Comparison of ENCODE assay signal across 7 cellular contexts in the genomic region with DNA sequence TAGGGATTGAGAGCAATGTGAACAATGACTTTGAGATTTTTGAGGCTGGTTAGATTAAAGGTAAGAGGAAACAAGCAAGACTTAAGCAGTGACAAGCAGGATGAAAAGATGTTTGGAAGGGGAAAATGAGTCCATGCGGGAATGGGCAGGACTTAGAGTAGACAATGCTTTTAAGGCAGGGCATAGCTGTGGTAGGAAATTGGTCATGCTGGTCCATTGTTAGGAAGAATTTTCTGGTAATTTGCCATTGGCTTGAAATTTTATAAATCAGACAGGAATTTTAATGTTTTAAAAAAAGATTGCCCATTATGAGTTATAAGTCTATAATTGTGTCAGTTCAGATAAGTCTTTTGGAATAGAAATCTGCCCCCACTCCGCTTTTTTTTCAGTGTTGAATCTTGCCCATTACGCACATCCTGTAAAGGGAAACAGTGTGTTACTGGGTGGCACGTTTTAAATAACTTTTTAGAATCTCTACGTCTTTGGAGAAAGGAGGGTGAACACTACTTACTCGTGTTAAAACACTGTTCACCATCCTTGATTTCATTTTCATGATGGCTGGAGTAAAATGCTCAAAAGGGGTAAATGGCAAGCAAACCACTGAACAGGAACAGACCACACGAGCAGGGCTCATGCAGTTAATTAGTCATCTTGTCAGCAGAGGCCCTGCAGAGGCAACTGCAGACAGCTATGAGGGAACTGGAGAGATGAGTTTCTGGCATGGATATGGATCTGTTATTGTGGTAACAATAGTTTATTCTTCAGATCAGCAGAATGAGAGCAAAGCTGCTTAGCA. TPM values are rescaled to one million over a fixed set of nuclear protein-coding genes. Genes with fewer than 3 reads are reported as not detected.
A peak's percentile ranks its signal among the peaks of the same experiment; 100 is the strongest.
DNase-seq lines count a peak whose midpoint lies in the region; ATAC-seq and TF ChIP-seq lines count a peak whose summit lies in the region.

No MANE protein-coding gene starts in this region.

- no peaks in the 10 kb centered on the region for H4K20me1 ChIP-seq in H9 (ENCODE audit: control insufficient read depth, insufficient read depth, insufficient read length)

- no peak for TF ChIP-seq EP300 in suprapubic skin (IDR thresholded peaks at IDR 0.05)

- H3K79me2 ChIP-seq in H9 (ENCODE audit: insufficient read depth, low read length) = peaks cover 5% of the 10 kb centered on the region; the same call in 1 of the 2 replicates

- H3K79me1 ChIP-seq in H9 (ENCODE audit: insufficient read depth, low read depth, low read length, poor library complexity, severe bottlenecking) = no peaks in the 10 kb centered on the region

- H3K4me1 Mint-ChIP-seq in H9 = peaks cover 14 to 22% of the 10 kb centered on the region in 2 experiments
- no peaks in the 10 kb centered on the region for H3K4me1 Mint-ChIP-seq in activated T-helper 1 cell treated with anti-CD3 and anti-CD28 coated beads, Interleukin-12 subunit alpha, Interleukin-12 subunit beta, Interleukin-2, Interleukin-4 antibody, amounts not matched to agents 30 ng/mL and 10 ng/mL and 1 ng/mL, durations not matched to agents 14 hours and 24 hours and 36 hours (ENCODE audit: low read depth)

- H3K9me3 Mint-ChIP-seq in H9 = no peaks in the 10 kb centered on the region
- no peaks in the 10 kb centered on the region for H3K9me3 Mint-ChIP-seq in activated T-helper 1 cell treated with anti-CD3 and anti-CD28 coated beads, Interleukin-12 subunit alpha, Interleukin-12 subunit beta, Interleukin-2, Interleukin-4 antibody, amounts not matched to agents 30 ng/mL and 10 ng/mL and 1 ng/mL, durations not matched to agents 14 hours and 24 hours and 36 hours

- peak; percentile 47 for ATAC-seq in GM18517 (IDR thresholded peaks at IDR 0.05; ENCODE audit: unreplicated experiment)

- H3K18ac ChIP-seq in H9 (ENCODE audit: insufficient read length, low read depth, low read length) = no peak overlapping the region

- H3K4me2 ChIP-seq in H9 (ENCODE audit: insufficient read depth, insufficient read length, low read length) = no peak overlapping the region

- H2BK120ac ChIP-seq in H9 (ENCODE audit: low read depth, low read length, poor library complexity, severe bottlenecking) = no peak overlapping the region

- H3K23me2 ChIP-seq in H9 (ENCODE audit: insufficient read length, low read depth, low read length, poor library complexity, severe bottlenecking) = no peaks in the 10 kb centered on the region

- no peak overlapping the region for H3K27ac Mint-ChIP-seq in H9
- H3K27ac Mint-ChIP-seq in activated T-helper 1 cell treated with anti-CD3 and anti-CD28 coated beads, Interleukin-12 subunit alpha, Interleukin-12 subunit beta, Interleukin-2, Interleukin-4 antibody, amounts not matched to agents 30 ng/mL and 10 ng/mL and 1 ng/mL, durations not matched to agents 14 hours and 24 hours and 36 hours = no peak overlapping the region

- no peak overlapping the region for H2BK15ac ChIP-seq in H9 (ENCODE audit: low read depth, low read length)

- no peak overlapping the region for H3K23ac ChIP-seq in H9 (ENCODE audit: insufficient read length, low read depth, low read length)

- no peak overlapping the region for H4K8ac ChIP-seq in H9 (replicated peaks; ENCODE audit: insufficient read length, low read depth, low read length)

- no peak overlapping the region for H4K5ac ChIP-seq in H9 (ENCODE audit: insufficient read length, low read depth, low read length)

- intact Hi-C loops in activated T-helper 1 cell treated with anti-CD3 and anti-CD28 coated beads, Interleukin-12 subunit alpha, Interleukin-12 subunit beta, Interleukin-2, Interleukin-4 antibody, amounts not matched to agents 30 ng/mL and 10 ng/mL and 1 ng/mL, durations not matched to agents 14 hours and 24 hours and 36 hours (cut with micrococcal nuclease) = no loop called here

- no peak for TF ChIP-seq POLR2A in suprapubic skin (IDR thresholded peaks at IDR 0.05)

- H3K27ac ChIP-seq in H9 (ENCODE audit: insufficient read length, low read depth, low read length) (peak overlapping the region; percentile 8), suprapubic skin (peak overlapping the region; percentile 84)

- TF ChIP-seq CTCF in H9 (conservative IDR thresholded peaks at IDR 0.05) (no peak), suprapubic skin (IDR thresholded peaks at IDR 0.05) (no peak)

- H3K9me3 ChIP-seq in H9 (ENCODE audit: control insufficient read depth, low read depth, low read length) (no peaks in the 10 kb centered on the region), suprapubic skin (no peaks in the 10 kb centered on the region)

- no peak overlapping the region for H3K56ac ChIP-seq in H9 (ENCODE audit: insufficient read length, low read depth, low read length)

- no peak overlapping the region for H2BK20ac ChIP-seq in H9 (ENCODE audit: low read depth, low read length, poor library complexity, severe bottlenecking)

- no peak overlapping the region for H2BK12ac ChIP-seq in H9 (ENCODE audit: insufficient read length, low read depth, low read length)

- DNase-seq in H9 (no peak), M059J (ENCODE audit: low read depth) (peak; percentile 90), astrocyte of the hippocampus (ENCODE audit: low read depth, low spot score) (peak; percentile 80), kidney glomerular epithelial cell (lab: John Stamatoyannopoulos, UW) (peak; percentile 65), suprapubic skin (ENCODE audit: low spot score in 2 of 2) (no peak)
- DNase-seq in activated T-helper 1 cell treated with anti-CD3 and anti-CD28 coated beads, Interleukin-12 subunit alpha, Interleukin-12 subunit beta, Interleukin-2, Interleukin-4 antibody, amounts not matched to agents 30 ng/mL and 10 ng/mL and 1 ng/mL, durations not matched to agents 14 hours and 24 hours and 36 hours (ENCODE audit: low spot score) = no peak

- H2AFZ ChIP-seq in H9 (ENCODE audit: low read length) = no peak overlapping the region

- peaks cover 0 to 3% (median 1%) of the 10 kb centered on the region in 3 experiments; a peak in 4 of 7 replicates for H3K36me3 Mint-ChIP-seq in H9 (ENCODE audit: insufficient read depth in 1 of 3, low read depth in 3 of 3)
- no peaks in the 10 kb centered on the region for H3K36me3 Mint-ChIP-seq in activated T-helper 1 cell treated with anti-CD3 and anti-CD28 coated beads, Interleukin-12 subunit alpha, Interleukin-12 subunit beta, Interleukin-2, Interleukin-4 antibody, amounts not matched to agents 30 ng/mL and 10 ng/mL and 1 ng/mL, durations not matched to agents 14 hours and 24 hours and 36 hours (ENCODE audit: low read depth)

- H3K4me1 ChIP-seq in H9 (ENCODE audit: insufficient read depth, low read length) (peaks cover 7% of the 10 kb centered on the region; the same call in 1 of the 2 replicates), suprapubic skin (peaks cover 56% of the 10 kb centered on the region)

- no peak overlapping the region for H3K4me3 Mint-ChIP-seq in H9
- no peak overlapping the region for H3K4me3 Mint-ChIP-seq in activated T-helper 1 cell treated with anti-CD3 and anti-CD28 coated beads, Interleukin-12 subunit alpha, Interleukin-12 subunit beta, Interleukin-2, Interleukin-4 antibody, amounts not matched to agents 30 ng/mL and 10 ng/mL and 1 ng/mL, durations not matched to agents 14 hours and 24 hours and 36 hours

- H3K36me3 ChIP-seq in suprapubic skin = peaks cover 6% of the 10 kb centered on the region

- no peaks in the 10 kb centered on the region for H3K27me3 ChIP-seq in H9 (ENCODE audit: insufficient read depth, low read length)
- no peaks in the 10 kb centered on the region for H3K27me3 ChIP-seq in suprapubic skin

- H3K9ac ChIP-seq in H9 (ENCODE audit: extremely low read depth, insufficient read length, low read length) = no peak overlapping the region

- WGBS in H9 (ENCODE audit: extremely low coverage, insufficient read length, low lambda C conversion rate) = no CpG with 5 or more reads among the region's 7 CpGs
- 40% methylated on average over 7 of the region's 7 CpGs for WGBS in suprapubic skin

- no peak overlapping the region for H3K14ac ChIP-seq in H9 (ENCODE audit: insufficient read depth, low read length)

- H3T11ph ChIP-seq in H9 (ENCODE audit: low read length) = no peak overlapping the region

- no peaks in the 10 kb centered on the region; the same call in 1 of the 2 replicates for H3K27me3 Mint-ChIP-seq in H9 (ENCODE audit: low read depth)
- peaks cover 5% of the 10 kb centered on the region for H3K27me3 Mint-ChIP-seq in activated T-helper 1 cell treated with anti-CD3 and anti-CD28 coated beads, Interleukin-12 subunit alpha, Interleukin-12 subunit beta, Interleukin-2, Interleukin-4 antibody, amounts not matched to agents 30 ng/mL and 10 ng/mL and 1 ng/mL, durations not matched to agents 14 hours and 24 hours and 36 hours (ENCODE audit: insufficient read depth)

- no peak overlapping the region for H2AK5ac ChIP-seq in H9 (ENCODE audit: insufficient read length, low read length)

- H2BK5ac ChIP-seq in H9 (ENCODE audit: insufficient read length, low read length) = no peak overlapping the region

- H4K91ac ChIP-seq in H9 (ENCODE audit: insufficient read length, low read depth, low read length) = no peak overlapping the region

- no peak overlapping the region for H3K4me3 ChIP-seq in suprapubic skin

- no peak overlapping the region for H3K4ac ChIP-seq in H9 (ENCODE audit: low read depth, low read length)

RNA-seq across cellular contexts. Expression of a gene that starts 25.0 kb away (rescaled TPM):
- total RNA-seq in H9 (2021) (34.4 and 35.8 TPM in 2 replicates), suprapubic skin (10 to 100 TPM; 27.6 to 64.9 (median 35.8) TPM)
- total RNA-seq in M059J (2014; rRNA removed; shearing (Covaris generic)) = 22.4 and 31.9 TPM in 2 replicates
- total RNA-seq in activated T-helper 1 cell treated with anti-CD3 and anti-CD28 coated beads, Interleukin-12 subunit alpha, Interleukin-12 subunit beta, Interleukin-2, Interleukin-4 antibody, amounts not matched to agents 30 ng/mL and 10 ng/mL and 1 ng/mL, durations not matched to agents 14 hours and 24 hours and 36 hours = 6.3 and 8.5 TPM in 2 replicates

Comparison
In these comparisons a context has a peak if more than half of its experiments do, and no peak if none do; other contexts are left out.
1. DNase-seq: peak in M059J (single experiment), astrocyte of the hippocampus (single experiment) and kidney glomerular epithelial cell (single experiment); none in H9 (single experiment), suprapubic skin (0 of 2) and activated T-helper 1 cell treated with anti-CD3 and anti-CD28 coated beads, Interleukin-12 subunit alpha, Interleukin-12 subunit beta, Interleukin-2, Interleukin-4 antibody, amounts not matched to agents 30 ng/mL and 10 ng/mL and 1 ng/mL, durations not matched to agents 14 hours and 24 hours and 36 hours (single experiment).